In genomic region chrX:53312946-53313745, GRCh38 we compare ENCODE assay signal across 8 cellular contexts.
A peak's percentile ranks its signal among the peaks of the same experiment; 100 is the strongest.
DNase-seq lines count a peak whose midpoint lies in the region; ATAC-seq lines count a peak whose summit lies in the region.

No MANE protein-coding gene starts in this region.

- peak; percentile 74 for DNase-seq in CD1c-positive myeloid dendritic cell (ENCODE audit: extremely low spot score)
- DNase-seq in NCI-H345 (lab: John Stamatoyannopoulos, UW) = peak; percentile 35
- peak; percentile 65 to 74 for DNase-seq in activated CD4-positive, alpha-beta T cell treated with anti-CD3 and anti-CD28 coated beads, Interleukin-2, amount 50 U/mL, for 48 hours
- DNase-seq in effector CD4-positive, alpha-beta T cell = peak; percentile 53
- DNase-seq in medulla oblongata (ENCODE audit: extremely low spot score) = peak; percentile 65
- DNase-seq in stimulated activated CD8-positive, alpha-beta memory T cell treated with anti-CD3 and anti-CD28 coated beads, Interleukin-4, amount 100 ng/mL, for 24 hours (ENCODE audit: low read depth) = peak; percentile 57

- ATAC-seq in GM19463 (IDR thresholded peaks at IDR 0.05; ENCODE audit: unreplicated experiment) (peak; percentile 51), HG03521 (IDR thresholded peaks at IDR 0.05; ENCODE audit: unreplicated experiment) (no peak)
